Comparison of ENCODE assay signal across 1 cellular context in the genomic region with DNA sequence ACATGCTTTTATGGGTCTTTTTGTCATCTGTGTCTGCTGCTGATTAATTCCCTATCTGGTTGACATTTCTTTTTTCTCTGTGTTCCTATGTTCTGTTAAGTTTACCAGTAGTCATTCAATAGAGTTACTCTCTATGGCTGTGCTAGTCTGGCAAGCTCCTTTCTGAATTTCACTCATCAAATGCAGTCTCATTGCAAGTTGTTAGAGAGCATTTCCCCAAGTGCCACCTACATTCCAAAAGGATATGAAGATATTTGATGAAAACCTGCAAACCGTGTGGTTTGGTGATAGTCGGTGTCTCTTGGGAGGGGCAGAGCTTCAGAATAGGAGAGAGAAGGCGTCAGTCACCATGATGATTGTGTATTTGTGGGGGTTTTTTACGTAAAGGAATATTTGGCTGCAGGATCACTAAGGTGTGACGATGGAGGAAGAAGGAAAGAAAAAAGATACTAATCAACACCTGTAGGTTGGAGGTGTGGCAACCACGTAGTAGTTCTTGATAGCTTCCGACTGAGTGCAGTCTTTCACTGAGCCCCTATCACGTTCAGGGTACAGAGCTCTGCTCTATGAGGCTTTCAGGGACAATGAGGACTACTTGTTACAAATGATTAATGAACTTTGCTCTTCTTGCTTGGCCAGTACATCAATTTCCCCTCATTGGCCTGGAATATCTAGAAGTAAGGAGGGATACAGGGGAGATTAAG.
TF ChIP-seq lines count a peak whose summit lies in the region.

No MANE protein-coding gene starts in this region.

TF ChIP-seq in K562, 482 proteins besides CTCF, POLR2A, EP300 and RAD21 (continued from another document):
- TF ChIP-seq, protein P1, sequence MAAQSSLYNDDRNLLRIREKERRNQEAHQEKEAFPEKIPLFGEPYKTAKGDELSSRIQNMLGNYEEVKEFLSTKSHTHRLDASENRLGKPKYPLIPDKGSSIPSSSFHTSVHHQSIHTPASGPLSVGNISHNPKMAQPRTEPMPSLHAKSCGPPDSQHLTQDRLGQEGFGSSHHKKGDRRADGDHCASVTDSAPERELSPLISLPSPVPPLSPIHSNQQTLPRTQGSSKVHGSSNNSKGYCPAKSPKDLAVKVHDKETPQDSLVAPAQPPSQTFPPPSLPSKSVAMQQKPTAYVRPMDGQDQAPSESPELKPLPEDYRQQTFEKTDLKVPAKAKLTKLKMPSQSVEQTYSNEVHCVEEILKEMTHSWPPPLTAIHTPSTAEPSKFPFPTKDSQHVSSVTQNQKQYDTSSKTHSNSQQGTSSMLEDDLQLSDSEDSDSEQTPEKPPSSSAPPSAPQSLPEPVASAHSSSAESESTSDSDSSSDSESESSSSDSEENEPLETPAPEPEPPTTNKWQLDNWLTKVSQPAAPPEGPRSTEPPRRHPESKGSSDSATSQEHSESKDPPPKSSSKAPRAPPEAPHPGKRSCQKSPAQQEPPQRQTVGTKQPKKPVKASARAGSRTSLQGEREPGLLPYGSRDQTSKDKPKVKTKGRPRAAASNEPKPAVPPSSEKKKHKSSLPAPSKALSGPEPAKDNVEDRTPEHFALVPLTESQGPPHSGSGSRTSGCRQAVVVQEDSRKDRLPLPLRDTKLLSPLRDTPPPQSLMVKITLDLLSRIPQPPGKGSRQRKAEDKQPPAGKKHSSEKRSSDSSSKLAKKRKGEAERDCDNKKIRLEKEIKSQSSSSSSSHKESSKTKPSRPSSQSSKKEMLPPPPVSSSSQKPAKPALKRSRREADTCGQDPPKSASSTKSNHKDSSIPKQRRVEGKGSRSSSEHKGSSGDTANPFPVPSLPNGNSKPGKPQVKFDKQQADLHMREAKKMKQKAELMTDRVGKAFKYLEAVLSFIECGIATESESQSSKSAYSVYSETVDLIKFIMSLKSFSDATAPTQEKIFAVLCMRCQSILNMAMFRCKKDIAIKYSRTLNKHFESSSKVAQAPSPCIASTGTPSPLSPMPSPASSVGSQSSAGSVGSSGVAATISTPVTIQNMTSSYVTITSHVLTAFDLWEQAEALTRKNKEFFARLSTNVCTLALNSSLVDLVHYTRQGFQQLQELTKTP (IDR thresholded peaks at IDR 0.05; ENCODE audit: low read depth in 1 of 2, partially characterized antibody in 2 of 2), result peak in 1 of 2 experiments; percentile 9
- no peak for TF ChIP-seq JUNB (CRISPR knock-in tag; conservative IDR thresholded peaks at IDR 0.05)
- TF ChIP-seq CC2D1A (IDR thresholded peaks at IDR 0.05), result no peak
- TF ChIP-seq, protein P2, sequence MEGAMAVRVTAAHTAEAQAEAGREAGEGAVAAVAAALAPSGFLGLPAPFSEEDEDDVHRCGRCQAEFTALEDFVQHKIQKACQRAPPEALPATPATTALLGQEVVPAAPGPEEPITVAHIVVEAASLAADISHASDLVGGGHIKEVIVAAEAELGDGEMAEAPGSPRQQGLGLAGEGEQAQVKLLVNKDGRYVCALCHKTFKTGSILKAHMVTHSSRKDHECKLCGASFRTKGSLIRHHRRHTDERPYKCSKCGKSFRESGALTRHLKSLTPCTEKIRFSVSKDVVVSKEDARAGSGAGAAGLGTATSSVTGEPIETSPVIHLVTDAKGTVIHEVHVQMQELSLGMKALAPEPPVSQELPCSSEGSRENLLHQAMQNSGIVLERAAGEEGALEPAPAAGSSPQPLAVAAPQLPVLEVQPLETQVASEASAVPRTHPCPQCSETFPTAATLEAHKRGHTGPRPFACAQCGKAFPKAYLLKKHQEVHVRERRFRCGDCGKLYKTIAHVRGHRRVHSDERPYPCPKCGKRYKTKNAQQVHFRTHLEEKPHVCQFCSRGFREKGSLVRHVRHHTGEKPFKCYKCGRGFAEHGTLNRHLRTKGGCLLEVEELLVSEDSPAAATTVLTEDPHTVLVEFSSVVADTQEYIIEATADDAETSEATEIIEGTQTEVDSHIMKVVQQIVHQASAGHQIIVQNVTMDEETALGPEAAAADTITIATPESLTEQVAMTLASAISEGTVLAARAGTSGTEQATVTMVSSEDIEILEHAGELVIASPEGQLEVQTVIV (CRISPR knock-in tag; IDR thresholded peaks at IDR 0.05; ENCODE audit: borderline replicate concordance), result no peak
- TF ChIP-seq PML (IDR thresholded peaks at IDR 0.05; ENCODE audit: low read length), result 0 out of 2 replicates have a peak, but pooled peaks have one; percentile 21
- TF ChIP-seq ADNP (tag; IDR thresholded peaks at IDR 0.05), result no peak
- TF ChIP-seq DMBX1 (CRISPR knock-in tag; IDR thresholded peaks at IDR 0.05; ENCODE audit: borderline replicate concordance), result no peak
- no peak for TF ChIP-seq FOXP1 (CRISPR knock-in tag; IDR thresholded peaks at IDR 0.05)
- no peak for TF ChIP-seq ZNF143 (CRISPR knock-in tag; IDR thresholded peaks at IDR 0.05)
- TF ChIP-seq HEY1 (CRISPR knock-in tag; IDR thresholded peaks at IDR 0.05; ENCODE audit: borderline replicate concordance), result no peak
- no peak for TF ChIP-seq THRAP3 (IDR thresholded peaks at IDR 0.05; ENCODE audit: borderline replicate concordance)
